Comparison of ENCODE assay signal across 29 cellular contexts in the genomic region with DNA sequence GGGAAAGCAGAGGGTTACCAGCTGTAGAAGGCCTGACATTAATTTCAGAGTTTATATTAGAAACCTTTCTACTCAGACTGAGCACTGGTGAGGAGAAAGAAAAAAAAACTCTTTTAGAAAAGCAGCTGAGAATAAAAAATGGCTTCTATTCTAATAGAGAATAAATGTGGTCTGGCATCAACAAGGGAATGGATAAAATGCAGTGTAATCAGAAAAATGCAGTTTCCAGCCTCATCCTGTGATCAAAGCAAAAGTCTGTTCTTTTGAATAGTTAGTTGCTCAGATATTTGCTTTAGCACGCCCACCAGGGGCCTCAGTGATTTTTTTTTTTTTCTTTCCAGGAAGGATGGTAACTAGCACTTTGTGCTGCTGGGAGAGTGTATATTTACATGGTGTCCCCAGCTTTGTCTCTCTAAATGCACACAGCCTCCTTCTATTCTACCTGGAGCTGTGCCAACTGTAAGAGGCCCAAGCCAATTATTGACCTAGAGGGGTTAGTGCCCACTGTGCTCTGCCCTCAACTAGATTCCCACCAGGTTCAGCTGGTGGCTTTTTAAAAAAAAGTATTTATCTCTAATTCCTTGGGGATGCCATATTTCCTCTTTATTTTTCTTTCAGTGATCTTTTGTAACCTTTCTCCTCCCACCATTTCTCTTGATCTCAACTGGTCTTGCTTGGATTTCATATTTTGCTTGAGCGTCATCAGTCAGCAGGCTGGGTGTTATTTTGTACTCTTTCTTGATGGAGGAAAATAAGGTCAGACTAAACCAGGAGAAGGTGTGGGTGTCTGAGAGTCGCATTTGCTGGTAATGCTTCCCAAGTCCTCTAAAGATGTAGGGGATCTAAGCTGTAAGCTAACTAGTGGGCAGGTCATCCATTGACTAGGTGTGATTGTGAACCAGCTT.
DNase-seq lines count a peak whose midpoint lies in the region; TF ChIP-seq lines count a peak whose summit lies in the region.
"Had no signal": no experiment of that assay in that cellular context is flagged by ENCODE, and none has a peak within 500 bp of the region (broad histone marks: within the 10 kb centered on the region; RNA-seq: fewer than 3 reads in every experiment).

No MANE protein-coding gene starts in this region.

- H4K8ac ChIP-seq in mesendoderm (ENCODE audit: low read depth, low read length) (no peak overlapping the region), H9 (replicated peaks; ENCODE audit: insufficient read length, low read depth, low read length) (no peak overlapping the region)

- H3K9me3 Mint-ChIP-seq in brain (peaks cover 0 to 10% (median 0%) of the 10 kb centered on the region in 5 experiments), H9 (peaks cover 0 to 5% of the 10 kb centered on the region in 2 experiments; a peak in 3 of 5 replicates)
- H3K9me3 Mint-ChIP-seq: IgD-negative memory B cell had no signal

- H3K18ac ChIP-seq in mesendoderm (ENCODE audit: low read length): peak overlapping the region; percentile 84
- no peak overlapping the region for H3K18ac ChIP-seq in H9 (ENCODE audit: insufficient read length, low read depth, low read length)

- H3K4me1 ChIP-seq in mesendoderm (ENCODE audit: control insufficient read depth, low read depth, low read length): no peaks in the 10 kb centered on the region
- H3K4me1 ChIP-seq in H9 (ENCODE audit: insufficient read depth, low read length): peaks cover 4% of the 10 kb centered on the region; the same call in 1 of the 2 replicates
- H3K4me1 ChIP-seq: stomach, transverse colon had no signal

- H3K4me1 Mint-ChIP-seq in brain (peaks cover 17% of the 10 kb centered on the region), H9 (peaks cover 12 to 26% of the 10 kb centered on the region in 2 experiments; a peak in 3 of 4 replicates)
- H3K4me1 Mint-ChIP-seq: IgD-negative memory B cell had no signal

- H2BK5ac ChIP-seq in mesendoderm (ENCODE audit: low read length) (peak overlapping the region; percentile 33), H9 (ENCODE audit: insufficient read length, low read length) (no peak overlapping the region)

- no peaks in the 10 kb centered on the region for H3K23me2 ChIP-seq in H9 (ENCODE audit: insufficient read length, low read depth, low read length, poor library complexity, severe bottlenecking)

- no peak overlapping the region for H3K4me3 ChIP-seq in mesendoderm (ENCODE audit: low read length)
- H3K4me3 ChIP-seq in MG63: no peak overlapping the region
- H3K4me3 ChIP-seq: mucosa of descending colon, skin epidermis, stomach, transverse colon had no signal

- H3T11ph ChIP-seq in H9 (ENCODE audit: low read length): no peak overlapping the region

- H3K4ac ChIP-seq in mesendoderm (ENCODE audit: low read depth, low read length) (peak overlapping the region; percentile 87), H9 (ENCODE audit: low read depth, low read length) (no peak overlapping the region)

- peak overlapping the region; percentile 35 for H3K56ac ChIP-seq in mesendoderm (ENCODE audit: low read length)
- H3K56ac ChIP-seq in H9 (ENCODE audit: insufficient read length, low read depth, low read length): no peak overlapping the region

- H4K20me1 ChIP-seq in H9 (ENCODE audit: control insufficient read depth, insufficient read depth, insufficient read length): no peaks in the 10 kb centered on the region

- H3K23ac ChIP-seq in mesendoderm (ENCODE audit: low read length) (no peak overlapping the region), H9 (ENCODE audit: insufficient read length, low read depth, low read length) (no peak overlapping the region)

- H2BK120ac ChIP-seq in mesendoderm (ENCODE audit: low read depth, low read length) (peak overlapping the region; percentile 73), H9 (ENCODE audit: low read depth, low read length, poor library complexity, severe bottlenecking) (no peak overlapping the region)

- H3K4me2 ChIP-seq in mesendoderm (ENCODE audit: low read length) (no peak overlapping the region), H9 (ENCODE audit: insufficient read depth, insufficient read length, low read length) (no peak overlapping the region)

- H3K27ac ChIP-seq in mesendoderm (ENCODE audit: low read depth, low read length) (peak overlapping the region; percentile 39), H9 (ENCODE audit: insufficient read length, low read depth, low read length) (no peak overlapping the region)
- H3K27ac ChIP-seq: neutrophil, RWPE1, stomach, transverse colon had no signal

- TF ChIP-seq CTCF in brain (conservative IDR thresholded peaks at IDR 0.05): no peak
- no peak for TF ChIP-seq CTCF in H9 (conservative IDR thresholded peaks at IDR 0.05)

- WGBS in mesendoderm (ENCODE audit: extremely low coverage, insufficient coverage, low lambda C conversion rate): no CpG with 5 or more reads among the region's 3 CpGs
- WGBS in H9 (ENCODE audit: extremely low coverage, insufficient read length, low lambda C conversion rate): no CpG with 5 or more reads among the region's 3 CpGs

- no peak overlapping the region for H4K91ac ChIP-seq in H9 (ENCODE audit: insufficient read length, low read depth, low read length)

- H3K36me3 ChIP-seq in mesendoderm (ENCODE audit: control insufficient read depth, insufficient read depth, low read length) (no peaks in the 10 kb centered on the region), MG63 (no peaks in the 10 kb centered on the region)
- H3K36me3 ChIP-seq: neutrophil, stomach, transverse colon had no signal

- H3K36me3 Mint-ChIP-seq in brain: no peaks in the 10 kb centered on the region
- peaks cover 0 to 4% (median 0%) of the 10 kb centered on the region in 3 experiments; a peak in 2 of 7 replicates for H3K36me3 Mint-ChIP-seq in H9 (ENCODE audit: insufficient read depth in 1 of 3, low read depth in 3 of 3)
- H3K36me3 Mint-ChIP-seq: activated naive CD8-positive, alpha-beta T cell; IgD-negative memory B cell had no signal

- H3K4me3 Mint-ChIP-seq in brain (no peak overlapping the region), H9 (no peak overlapping the region)
- H3K4me3 Mint-ChIP-seq: activated naive CD8-positive, alpha-beta T cell; IgD-negative memory B cell; T-helper 1 cell treated with Interleukin-12 subunit alpha and Interleukin-12 subunit beta and Interleukin-4 antibody, amounts not matched to agents 30 μg/mL and 1 μg/mL, for 36 hours had no signal

- H3K27me3 ChIP-seq in mesendoderm (ENCODE audit: insufficient read depth, low read length, poor library complexity): no peaks in the 10 kb centered on the region
- H3K27me3 ChIP-seq in MG63: no peaks in the 10 kb centered on the region
- H3K27me3 ChIP-seq in H9 (ENCODE audit: insufficient read depth, low read length): no peaks in the 10 kb centered on the region
- H3K27me3 ChIP-seq: neutrophil, stomach, transverse colon had no signal

- peak overlapping the region in 3 of 5 experiments; percentile 33 to 62 (median 62) for H3K27ac Mint-ChIP-seq in brain
- no peak overlapping the region for H3K27ac Mint-ChIP-seq in H9
- H3K27ac Mint-ChIP-seq: activated naive CD8-positive, alpha-beta T cell; IgD-negative memory B cell; T-helper 1 cell treated with Interleukin-12 subunit alpha and Interleukin-12 subunit beta and Interleukin-4 antibody, amounts not matched to agents 30 μg/mL and 1 μg/mL, for 36 hours had no signal

- no peak overlapping the region for H2BK12ac ChIP-seq in H9 (ENCODE audit: insufficient read length, low read depth, low read length)

- no peak overlapping the region for H4K5ac ChIP-seq in mesendoderm (ENCODE audit: low read length)
- no peak overlapping the region for H4K5ac ChIP-seq in H9 (ENCODE audit: insufficient read length, low read depth, low read length)

- no peak overlapping the region for H2BK15ac ChIP-seq in mesendoderm (replicated peaks; ENCODE audit: low read depth)
- H2BK15ac ChIP-seq in H9 (ENCODE audit: low read depth, low read length): no peak overlapping the region

- H3K79me2 ChIP-seq in mesendoderm (ENCODE audit: control insufficient read depth, insufficient read depth, low read length) (no peaks in the 10 kb centered on the region), H9 (ENCODE audit: insufficient read depth, low read length) (no peaks in the 10 kb centered on the region)

- no peak overlapping the region for H2AFZ ChIP-seq in H9 (ENCODE audit: low read length)

- H3K27me3 Mint-ChIP-seq in brain: no peaks in the 10 kb centered on the region
- H3K27me3 Mint-ChIP-seq in H9 (ENCODE audit: low read depth): no peaks in the 10 kb centered on the region

- no peak overlapping the region for H2BK20ac ChIP-seq in H9 (ENCODE audit: low read depth, low read length, poor library complexity, severe bottlenecking)

- H3K14ac ChIP-seq in H9 (ENCODE audit: insufficient read depth, low read length): no peak overlapping the region; the same call in 1 of the 2 replicates

- DNase-seq in NCI-H748 (lab: John Stamatoyannopoulos, UW; ENCODE audit: unreplicated experiment) (peak; percentile 86), mesendoderm (no peak), renal cortical epithelial cell (ENCODE audit: low read depth) (peak; percentile 25), MG63 (no peak), NCI-H2029 treated with DMSO at 0.1 percent for 48 hours (lab: John Stamatoyannopoulos, UW) (no peak), H9 (no peak)
- DNase-seq: activated CD4-positive, alpha-beta T cell treated with anti-CD3 and anti-CD28 coated beads for 1 hour; activated T-cell treated with anti-CD3 and anti-CD28 coated beads for 4 hours; anterior cingulate cortex; COR-L47; H7; islet precursor cell; left ventricle myocardium superior; mucosa of descending colon; NCI-H1092 treated with DMSO at 0.1 percent for 48 hours; NCI-H187; NCI-H226; NCI-H82; stimulated activated CD4-positive, alpha-beta T cell treated with anti-CD3 and anti-CD28 coated beads, Interleukin-1b, Interleukin-23, amount 100 ng/mL, for 48 hours; stimulated activated CD8-positive, alpha-beta memory T cell treated with anti-CD3 and anti-CD28 coated beads, Interleukin-4, amount 100 ng/mL, for 48 hours; stomach; transverse colon had no signal

- H2AK5ac ChIP-seq in mesendoderm (ENCODE audit: low read length): no peak overlapping the region
- no peak overlapping the region for H2AK5ac ChIP-seq in H9 (ENCODE audit: insufficient read length, low read length)

- H3K79me1 ChIP-seq in mesendoderm (ENCODE audit: low read length) (no peaks in the 10 kb centered on the region), H9 (ENCODE audit: insufficient read depth, low read depth, low read length, poor library complexity, severe bottlenecking) (no peaks in the 10 kb centered on the region)

- H3K9ac ChIP-seq in mesendoderm (ENCODE audit: low read length) (no peak overlapping the region), H9 (ENCODE audit: extremely low read depth, insufficient read length, low read length) (no peak overlapping the region)

- no peaks in the 10 kb centered on the region for H3K9me3 ChIP-seq in MG63
- H3K9me3 ChIP-seq in H9 (ENCODE audit: control insufficient read depth, low read depth, low read length): peaks cover 7% of the 10 kb centered on the region
- H3K9me3 ChIP-seq: mucosa of descending colon, neutrophil, stomach, transverse colon had no signal

Comparison
In these comparisons a context has a peak if more than half of its experiments do, and no peak if none do; other contexts are left out.
1. DNase-seq: peak in NCI-H748 (single experiment) and renal cortical epithelial cell (single experiment); none in mesendoderm (single experiment), MG63 (single experiment), NCI-H2029 treated with DMSO at 0.1 percent for 48 hours (single experiment) and H9 (single experiment).
2. H3K27ac Mint-ChIP-seq: peak in brain (3 of 5); none in H9 (0 of 3).